In the genomic region with DNA sequence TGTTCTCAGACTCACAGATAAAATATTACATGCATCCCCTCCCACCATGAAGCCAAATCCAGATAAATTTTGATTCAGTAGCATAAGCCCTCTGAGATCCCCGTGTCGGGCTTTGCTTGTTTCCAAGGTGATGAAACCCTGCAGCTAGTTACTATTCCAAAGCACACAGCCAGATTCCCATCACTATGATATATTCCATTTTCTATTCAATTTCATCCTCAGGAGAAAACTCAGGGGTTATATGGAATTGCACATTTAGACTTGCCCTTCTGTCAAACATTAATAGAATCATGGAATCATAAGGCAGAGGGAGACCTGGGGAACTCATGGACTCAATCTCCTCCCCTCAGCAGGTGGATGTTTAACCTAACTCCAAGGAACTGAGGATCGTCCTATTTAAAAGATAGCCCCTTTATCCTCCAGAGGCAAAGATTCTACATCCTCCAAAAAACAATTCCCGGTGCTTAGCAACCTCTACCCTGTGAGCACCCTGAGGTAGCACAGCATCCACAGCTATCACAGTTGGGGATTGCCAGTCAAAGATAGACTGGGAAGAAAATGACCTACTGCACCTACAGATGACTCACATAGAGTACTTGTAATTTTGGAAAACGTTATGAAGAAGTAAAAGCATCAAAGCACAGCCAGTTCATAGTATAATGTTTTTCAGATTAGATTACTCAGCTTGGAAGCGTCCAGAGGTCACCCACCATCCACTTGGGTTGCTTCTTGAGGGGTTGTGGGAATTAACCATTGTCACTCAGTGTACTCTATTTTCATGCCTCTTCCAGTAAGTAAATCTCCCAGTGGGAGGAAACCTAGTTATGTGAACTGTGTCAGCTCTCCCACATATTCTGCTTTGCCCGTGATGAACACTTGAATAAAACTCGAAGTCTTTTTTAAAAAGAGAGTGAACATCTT, we compare ENCODE assay signal across 21 cellular contexts. TPM values are rescaled to one million over a fixed set of nuclear protein-coding genes. Genes with fewer than 3 reads are reported as not detected.
DNase-seq lines count a peak whose midpoint lies in the region; ATAC-seq and TF ChIP-seq lines count a peak whose summit lies in the region.
"Had no signal": no experiment of that assay in that cellular context is flagged by ENCODE, and none has a peak within 500 bp of the region (broad histone marks: within the 10 kb centered on the region; RNA-seq: fewer than 3 reads in every experiment).

No MANE protein-coding gene starts in this region.

- peaks cover 5% of the 10 kb centered on the region for H3K9me3 Mint-ChIP-seq in nephron
- no peaks in the 10 kb centered on the region for H3K9me3 Mint-ChIP-seq in CD4-positive, alpha-beta T cell
- H3K9me3 Mint-ChIP-seq: HFFc6 had no signal

- no peaks in the 10 kb centered on the region for H3K36me3 ChIP-seq in Peyer's patch
- H3K36me3 ChIP-seq: SJSA1 had no signal

- H3K4me3 ChIP-seq in Peyer's patch: no peak overlapping the region
- H3K4me3 ChIP-seq: A549, SJSA1 had no signal

- peaks cover 22% of the 10 kb centered on the region for H3K27me3 ChIP-seq in CD4-positive, alpha-beta T cell (ENCODE audit: control insufficient read depth, insufficient read depth, low read length)
- no peaks in the 10 kb centered on the region for H3K27me3 ChIP-seq in Peyer's patch

- DNase-seq in NCI-H2227 treated with DMSO at 0.1 percent for 48 hours (lab: John Stamatoyannopoulos, UW) (peak; percentile 11), brain pericyte (ENCODE audit: low read depth, low spot score) (peak; percentile 65), smooth muscle cell of the brain vasculature (ENCODE audit: low read depth, low spot score) (peak; percentile 57), Peyer's patch (no peak)
- no peak for DNase-seq in CD4-positive, alpha-beta T cell
- DNase-seq in activated CD4-positive, alpha-beta T cell treated with anti-CD3 and anti-CD28 coated beads, Interleukin-2, amount 50 U/mL, for 1 hour: no peak
- DNase-seq: CD4-positive, CD25-positive, alpha-beta regulatory T cell; COR-L47; DMS79 treated with DMSO at 0.1 percent for 48 hours; H9; HFFc6; Kasumi-1; NCI-H1417 treated with DMSO at 0.1 percent for 48 hours; NCI-H187; NCI-H345; NCI-H524; OCI-M1 had no signal

- no peaks in the 10 kb centered on the region for H3K36me3 Mint-ChIP-seq in nephron (ENCODE audit: low read depth)
- H3K36me3 Mint-ChIP-seq in CD4-positive, alpha-beta T cell (ENCODE audit: low read depth): no peaks in the 10 kb centered on the region
- H3K36me3 Mint-ChIP-seq: CD4-positive, CD25-positive, alpha-beta regulatory T cell had no signal

- intact Hi-C loops in CD4-positive, alpha-beta T cell (cut with DNase I, micrococcal nuclease): no loop called here

- no peaks in the 10 kb centered on the region for H3K9me3 ChIP-seq in CD4-positive, alpha-beta T cell (ENCODE audit: control insufficient read depth, low read length)
- H3K9me3 ChIP-seq in Peyer's patch: no peaks in the 10 kb centered on the region
- H3K9me3 ChIP-seq: A549, SJSA1 had no signal

- H3K27ac ChIP-seq in CD4-positive, alpha-beta T cell (ENCODE audit: low read depth, low read length): no peak overlapping the region
- H3K27ac ChIP-seq in Peyer's patch: no peak overlapping the region
- H3K27ac ChIP-seq: A549, SJSA1 had no signal

- peaks cover 20% of the 10 kb centered on the region for H3K4me1 Mint-ChIP-seq in nephron
- no peaks in the 10 kb centered on the region for H3K4me1 Mint-ChIP-seq in CD4-positive, alpha-beta T cell (ENCODE audit: low read depth)
- H3K4me1 Mint-ChIP-seq: CD4-positive, CD25-positive, alpha-beta regulatory T cell had no signal

- H3K4me1 ChIP-seq in Peyer's patch: no peaks in the 10 kb centered on the region
- H3K4me1 ChIP-seq: A549, SJSA1 had no signal

- peak overlapping the region; percentile 11 to 86 (median 24) for H3K27ac Mint-ChIP-seq in nephron
- no peak overlapping the region for H3K27ac Mint-ChIP-seq in CD4-positive, alpha-beta T cell
- H3K27ac Mint-ChIP-seq: CD4-positive, CD25-positive, alpha-beta regulatory T cell; H9; HFFc6 had no signal

- POLR2A ChIA-PET in CD4-positive, alpha-beta T cell (lab: Charles Lee): no interaction called here

- peaks cover 37% of the 10 kb centered on the region for H3K27me3 Mint-ChIP-seq in nephron (ENCODE audit: low read depth)
- peaks cover 87% of the 10 kb centered on the region for H3K27me3 Mint-ChIP-seq in CD4-positive, alpha-beta T cell

- H3K4me3 Mint-ChIP-seq in nephron: peak overlapping the region in 1 of 3 experiments; percentile 9
- H3K4me3 Mint-ChIP-seq in CD4-positive, alpha-beta T cell: no peak overlapping the region
- H3K4me3 Mint-ChIP-seq: CD4-positive, CD25-positive, alpha-beta regulatory T cell; H9; HFFc6 had no signal

- no peak for TF ChIP-seq POLR2A in Peyer's patch (IDR thresholded peaks at IDR 0.05)

- ATAC-seq in CD4-positive, alpha-beta T cell (ENCODE audit: poor library complexity): no peak
- ATAC-seq: A549, Right ventricle myocardium inferior had no signal

- TF ChIP-seq CTCF in nephron (IDR thresholded peaks at IDR 0.05; ENCODE audit: unreplicated experiment in 3 of 3): no peak
- no peak for TF ChIP-seq CTCF in CD4-positive, alpha-beta T cell (IDR thresholded peaks at IDR 0.05)
- TF ChIP-seq CTCF in Peyer's patch (IDR thresholded peaks at IDR 0.05): no peak

- CTCF ChIA-PET in CD4-positive, alpha-beta T cell (lab: Charles Lee): no interaction called here

RNA-seq across cellular contexts. Expression of gene FAM124A, which starts 9.1 kb away (rescaled TPM):
- total RNA-seq in CD4-positive, alpha-beta T cell: not detected
- 1 to 10 TPM in 2 of 4 donors, under 1 TPM in 2; 0.35 to 3.2 (median 1.5) TPM for total RNA-seq in Peyer's patch
- total RNA-seq: CD4-positive, CD25-positive, alpha-beta regulatory T cell; HFFc6 had no signal

Comparison
In these comparisons a context has a peak if more than half of its experiments do, and no peak if none do; other contexts are left out.
1. DNase-seq: peak in NCI-H2227 treated with DMSO at 0.1 percent for 48 hours (single experiment), brain pericyte (single experiment) and smooth muscle cell of the brain vasculature (single experiment); none in CD4-positive, alpha-beta T cell (0 of 10), Peyer's patch (0 of 3) and activated CD4-positive, alpha-beta T cell treated with anti-CD3 and anti-CD28 coated beads, Interleukin-2, amount 50 U/mL, for 1 hour (single experiment).